ENCODE assay signal across 11 cellular contexts in the genomic region with DNA sequence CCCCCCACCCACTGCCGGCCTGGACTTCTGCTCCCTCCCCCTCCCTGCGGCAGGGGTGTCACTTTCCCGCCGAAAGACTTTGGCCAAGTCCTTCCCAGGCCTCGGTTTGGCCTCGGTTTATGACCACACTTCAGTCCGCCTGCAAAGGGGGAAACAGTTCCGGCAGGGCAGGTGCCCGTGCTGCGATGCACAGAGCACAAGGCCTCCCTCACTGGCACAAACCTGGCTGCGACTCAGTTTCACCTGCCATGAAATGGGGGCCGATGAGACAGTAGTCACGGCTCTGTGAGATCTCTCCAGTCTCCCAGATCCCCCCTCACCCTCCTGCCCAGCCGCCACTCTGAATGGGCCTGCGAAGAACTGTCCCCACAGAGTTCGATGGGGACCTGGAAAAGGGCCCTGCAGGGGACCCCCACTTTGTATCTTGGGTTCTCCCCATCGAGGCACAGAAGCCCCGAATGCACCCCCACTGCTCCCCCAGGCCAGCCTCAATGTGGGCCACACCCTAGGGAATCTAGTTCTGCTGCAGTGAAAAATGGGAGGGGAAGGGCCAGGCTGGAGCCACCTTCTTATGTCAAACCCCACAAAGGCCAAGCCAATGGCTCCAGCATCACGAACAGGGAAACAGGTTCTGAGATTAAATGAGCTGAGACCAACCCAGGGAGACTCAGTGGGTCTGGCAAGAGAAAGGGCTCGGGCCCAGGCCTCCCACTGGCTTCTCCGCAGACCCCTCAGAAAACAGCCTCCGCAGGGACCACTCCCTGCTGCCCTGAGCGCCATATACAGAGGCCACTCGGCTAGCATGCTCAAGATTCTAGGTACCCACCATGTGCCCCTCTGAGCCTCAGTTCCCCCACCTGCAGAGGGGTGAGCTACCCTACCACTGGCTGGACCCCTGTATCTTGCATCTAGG. TPM values are rescaled to one million over a fixed set of nuclear protein-coding genes. Genes with fewer than 3 reads are reported as not detected.
DNase-seq lines count a peak whose midpoint lies in the region; ATAC-seq lines count a peak whose summit lies in the region.
"Had no signal": no experiment of that assay in that cellular context is flagged by ENCODE, and none has a peak within 500 bp of the region (broad histone marks: within the 10 kb centered on the region; RNA-seq: fewer than 3 reads in every experiment).

No MANE protein-coding gene starts in this region.

- peaks cover 5% of the 10 kb centered on the region for H3K4me1 ChIP-seq in mesendoderm (ENCODE audit: control insufficient read depth, low read depth, low read length)

- H3K23ac ChIP-seq in mesendoderm (ENCODE audit: low read length), result no peak overlapping the region

- no peaks in the 10 kb centered on the region for H3K4me1 Mint-ChIP-seq in T-helper 2 cell treated with Interferon-gamma antibody and Interleukin-4, amounts not matched to agents 5 μg/mL and 100 μg/mL, for 36 hours (ENCODE audit: low read depth)
- H3K4me1 Mint-ChIP-seq in activated T-helper 1 cell treated with anti-CD3 and anti-CD28 coated beads, Interleukin-12 subunit alpha, Interleukin-12 subunit beta, Interleukin-2, Interleukin-4 antibody, amounts not matched to agents 30 ng/mL and 10 ng/mL and 1 ng/mL, durations not matched to agents 14 hours and 24 hours and 36 hours (ENCODE audit: low read depth), result no peaks in the 10 kb centered on the region
- H3K4me1 Mint-ChIP-seq in immature natural killer cell, result peaks cover 15 to 19% of the 10 kb centered on the region in 2 donors
- no peaks in the 10 kb centered on the region for H3K4me1 Mint-ChIP-seq in stimulated activated effector memory CD8-positive, alpha-beta T cell treated with anti-CD3 and anti-CD28 coated beads, Interleukin-12 subunit alpha, Interleukin-12 subunit beta, amount 100 ng/mL, for 72 hours

- intact Hi-C loops in activated T-helper 1 cell treated with anti-CD3 and anti-CD28 coated beads, Interleukin-12 subunit alpha, Interleukin-12 subunit beta, Interleukin-2, Interleukin-4 antibody, amounts not matched to agents 30 ng/mL and 10 ng/mL and 1 ng/mL, durations not matched to agents 14 hours and 24 hours and 36 hours (cut with micrococcal nuclease), result loop anchor here (1.0 kb wide), 1 partner anchor 29 kb away; the partner anchor contains the start of gene ARVCF

- H4K8ac ChIP-seq in mesendoderm (ENCODE audit: low read depth, low read length), result no peak overlapping the region

- H3K27me3 ChIP-seq in mesendoderm (ENCODE audit: insufficient read depth, low read length, poor library complexity), result no peaks in the 10 kb centered on the region

- H2BK5ac ChIP-seq in mesendoderm (ENCODE audit: low read length), result no peak overlapping the region

- H3K4ac ChIP-seq in mesendoderm (ENCODE audit: low read depth, low read length), result no peak overlapping the region

- H2BK120ac ChIP-seq in mesendoderm (ENCODE audit: low read depth, low read length), result no peak overlapping the region

- peak overlapping the region; percentile 15 for H3K4me3 Mint-ChIP-seq in T-helper 2 cell treated with Interferon-gamma antibody and Interleukin-4, amounts not matched to agents 5 μg/mL and 100 μg/mL, for 36 hours
- peak overlapping the region; percentile 57 for H3K4me3 Mint-ChIP-seq in activated T-helper 1 cell treated with anti-CD3 and anti-CD28 coated beads, Interleukin-12 subunit alpha, Interleukin-12 subunit beta, Interleukin-2, Interleukin-4 antibody, amounts not matched to agents 30 ng/mL and 10 ng/mL and 1 ng/mL, durations not matched to agents 14 hours and 24 hours and 36 hours
- H3K4me3 Mint-ChIP-seq in immature natural killer cell, result peak overlapping the region; percentile 46 to 68 (median 60)
- H3K4me3 Mint-ChIP-seq in stimulated activated effector memory CD8-positive, alpha-beta T cell treated with anti-CD3 and anti-CD28 coated beads, Interleukin-12 subunit alpha, Interleukin-12 subunit beta, amount 100 ng/mL, for 72 hours, result peak overlapping the region; percentile 41

- H2AK5ac ChIP-seq in mesendoderm (ENCODE audit: low read length), result no peak overlapping the region

- no peak overlapping the region for H3K56ac ChIP-seq in mesendoderm (ENCODE audit: low read length)

- no peak overlapping the region for H3K18ac ChIP-seq in mesendoderm (ENCODE audit: low read length)

- no peaks in the 10 kb centered on the region for H3K36me3 ChIP-seq in mesendoderm (ENCODE audit: control insufficient read depth, insufficient read depth, low read length)
- H3K36me3 ChIP-seq: WERI-Rb-1 had no signal

- no peak overlapping the region for H4K5ac ChIP-seq in mesendoderm (ENCODE audit: low read length)

- no peaks in the 10 kb centered on the region for H3K9me3 Mint-ChIP-seq in T-helper 2 cell treated with Interferon-gamma antibody and Interleukin-4, amounts not matched to agents 5 μg/mL and 100 μg/mL, for 36 hours
- H3K9me3 Mint-ChIP-seq in activated T-helper 1 cell treated with anti-CD3 and anti-CD28 coated beads, Interleukin-12 subunit alpha, Interleukin-12 subunit beta, Interleukin-2, Interleukin-4 antibody, amounts not matched to agents 30 ng/mL and 10 ng/mL and 1 ng/mL, durations not matched to agents 14 hours and 24 hours and 36 hours, result no peaks in the 10 kb centered on the region
- H3K9me3 Mint-ChIP-seq in immature natural killer cell, result no peaks in the 10 kb centered on the region
- no peaks in the 10 kb centered on the region for H3K9me3 Mint-ChIP-seq in stimulated activated effector memory CD8-positive, alpha-beta T cell treated with anti-CD3 and anti-CD28 coated beads, Interleukin-12 subunit alpha, Interleukin-12 subunit beta, amount 100 ng/mL, for 72 hours
- H3K9me3 Mint-ChIP-seq: activated naive CD4-positive, alpha-beta T cell treated with anti-CD3 and anti-CD28 coated beads, Interleukin-2, amount 50 U/mL, for 72 hours had no signal

- H3K27ac ChIP-seq in mesendoderm (ENCODE audit: low read depth, low read length), result no peak overlapping the region

- no peaks in the 10 kb centered on the region for H3K79me2 ChIP-seq in mesendoderm (ENCODE audit: control insufficient read depth, insufficient read depth, low read length)

- no peak overlapping the region for H2BK15ac ChIP-seq in mesendoderm (replicated peaks; ENCODE audit: low read depth)

- H3K79me1 ChIP-seq in mesendoderm (ENCODE audit: low read length), result peaks cover 7% of the 10 kb centered on the region

- no peaks in the 10 kb centered on the region for H3K36me3 Mint-ChIP-seq in T-helper 2 cell treated with Interferon-gamma antibody and Interleukin-4, amounts not matched to agents 5 μg/mL and 100 μg/mL, for 36 hours (ENCODE audit: low read depth)
- no peaks in the 10 kb centered on the region for H3K36me3 Mint-ChIP-seq in activated T-helper 1 cell treated with anti-CD3 and anti-CD28 coated beads, Interleukin-12 subunit alpha, Interleukin-12 subunit beta, Interleukin-2, Interleukin-4 antibody, amounts not matched to agents 30 ng/mL and 10 ng/mL and 1 ng/mL, durations not matched to agents 14 hours and 24 hours and 36 hours (ENCODE audit: low read depth)
- no peaks in the 10 kb centered on the region for H3K36me3 Mint-ChIP-seq in immature natural killer cell
- H3K36me3 Mint-ChIP-seq in stimulated activated effector memory CD8-positive, alpha-beta T cell treated with anti-CD3 and anti-CD28 coated beads, Interleukin-12 subunit alpha, Interleukin-12 subunit beta, amount 100 ng/mL, for 72 hours, result no peaks in the 10 kb centered on the region
- H3K36me3 Mint-ChIP-seq: activated naive CD4-positive, alpha-beta T cell treated with anti-CD3 and anti-CD28 coated beads, Interleukin-2, amount 50 U/mL, for 72 hours had no signal

- no peak for ATAC-seq in stimulated activated effector memory CD8-positive, alpha-beta T cell treated with anti-CD3 and anti-CD28 coated beads, Interleukin-12 subunit alpha, Interleukin-12 subunit beta, amount 100 ng/mL, for 72 hours

- no CpG with 5 or more reads among the region's 24 CpGs for WGBS in mesendoderm (ENCODE audit: extremely low coverage, insufficient coverage, low lambda C conversion rate)

- DNase-seq in T-helper 2 cell treated with Interferon-gamma antibody and Interleukin-4, amounts not matched to agents 5 μg/mL and 100 μg/mL, for 36 hours (ENCODE audit: low spot score), result no peak
- DNase-seq in T-helper 2 cell (no peak), immature natural killer cell (no peak), NCI-H345 treated with DMSO at 0.1 percent for 48 hours (lab: John Stamatoyannopoulos, UW; ENCODE audit: unreplicated experiment) (no peak), NCI-H1436 (lab: John Stamatoyannopoulos, UW) (no peak), mesendoderm (no peak)
- DNase-seq in activated T-helper 1 cell treated with anti-CD3 and anti-CD28 coated beads, Interleukin-12 subunit alpha, Interleukin-12 subunit beta, Interleukin-2, Interleukin-4 antibody, amounts not matched to agents 30 ng/mL and 10 ng/mL and 1 ng/mL, durations not matched to agents 14 hours and 24 hours and 36 hours (ENCODE audit: low spot score), result no peak
- DNase-seq in stimulated activated effector memory CD8-positive, alpha-beta T cell treated with anti-CD3 and anti-CD28 coated beads, Interleukin-12 subunit alpha, Interleukin-12 subunit beta, amount 100 ng/mL, for 72 hours (ENCODE audit: low spot score in 2 of 2), result no peak
- DNase-seq: GF-D8 had no signal

- H3K9ac ChIP-seq in mesendoderm (ENCODE audit: low read length), result no peak overlapping the region

- H3K27ac Mint-ChIP-seq in T-helper 2 cell treated with Interferon-gamma antibody and Interleukin-4, amounts not matched to agents 5 μg/mL and 100 μg/mL, for 36 hours, result no peak overlapping the region
- H3K27ac Mint-ChIP-seq in activated T-helper 1 cell treated with anti-CD3 and anti-CD28 coated beads, Interleukin-12 subunit alpha, Interleukin-12 subunit beta, Interleukin-2, Interleukin-4 antibody, amounts not matched to agents 30 ng/mL and 10 ng/mL and 1 ng/mL, durations not matched to agents 14 hours and 24 hours and 36 hours, result no peak overlapping the region
- peak overlapping the region in 1 of 6 donors; percentile 35 for H3K27ac Mint-ChIP-seq in immature natural killer cell
- H3K27ac Mint-ChIP-seq in stimulated activated effector memory CD8-positive, alpha-beta T cell treated with anti-CD3 and anti-CD28 coated beads, Interleukin-12 subunit alpha, Interleukin-12 subunit beta, amount 100 ng/mL, for 72 hours, result no peak overlapping the region
- H3K27ac Mint-ChIP-seq: activated naive CD4-positive, alpha-beta T cell treated with anti-CD3 and anti-CD28 coated beads, Interleukin-2, amount 50 U/mL, for 72 hours had no signal

- peaks cover 5% of the 10 kb centered on the region for H3K27me3 Mint-ChIP-seq in T-helper 2 cell treated with Interferon-gamma antibody and Interleukin-4, amounts not matched to agents 5 μg/mL and 100 μg/mL, for 36 hours (ENCODE audit: low read depth)
- peaks cover 8% of the 10 kb centered on the region for H3K27me3 Mint-ChIP-seq in activated T-helper 1 cell treated with anti-CD3 and anti-CD28 coated beads, Interleukin-12 subunit alpha, Interleukin-12 subunit beta, Interleukin-2, Interleukin-4 antibody, amounts not matched to agents 30 ng/mL and 10 ng/mL and 1 ng/mL, durations not matched to agents 14 hours and 24 hours and 36 hours (ENCODE audit: insufficient read depth)
- H3K27me3 Mint-ChIP-seq in immature natural killer cell (ENCODE audit: low read depth in 3 of 3), result peaks cover 0 to 5% (median 1%) of the 10 kb centered on the region in 3 donors

- H3K4me3 ChIP-seq in mesendoderm (ENCODE audit: low read length), result no peak overlapping the region

- H3K4me2 ChIP-seq in mesendoderm (ENCODE audit: low read length), result no peak overlapping the region

RNA-seq across cellular contexts. Expression of gene ARVCF, which starts 29.0 kb away (rescaled TPM):
- total RNA-seq in activated T-helper 1 cell treated with anti-CD3 and anti-CD28 coated beads, Interleukin-12 subunit alpha, Interleukin-12 subunit beta, Interleukin-2, Interleukin-4 antibody, amounts not matched to agents 30 ng/mL and 10 ng/mL and 1 ng/mL, durations not matched to agents 14 hours and 24 hours and 36 hours, result 2.4 and 3.1 TPM in 2 replicates
- 10 to 100 TPM in 1 of 3 donors, 1 to 10 TPM in 2; 5.3 to 15.9 (median 5.3) TPM for polyA plus RNA-seq in immature natural killer cell
- 9.4 TPM for polyA plus RNA-seq in mesendoderm (2013, experiment 1 of 2)
- 9.6 TPM for polyA plus RNA-seq in mesendoderm (2013, experiment 2 of 2)

RNA-seq across cellular contexts. Expression of gene TANGO2, which starts 33.3 kb away (rescaled TPM):
- total RNA-seq in activated T-helper 1 cell treated with anti-CD3 and anti-CD28 coated beads, Interleukin-12 subunit alpha, Interleukin-12 subunit beta, Interleukin-2, Interleukin-4 antibody, amounts not matched to agents 30 ng/mL and 10 ng/mL and 1 ng/mL, durations not matched to agents 14 hours and 24 hours and 36 hours, result 29.2 and 30.0 TPM in 2 replicates
- polyA plus RNA-seq in immature natural killer cell, result 10 to 100 TPM; 43.3 to 68.6 (median 56.6) TPM
- 5.3 TPM for polyA plus RNA-seq in mesendoderm (2013, experiment 1 of 2)
- polyA plus RNA-seq in mesendoderm (2013, experiment 2 of 2), result 4.2 TPM

RNA-seq across cellular contexts. Expression of gene TXNRD2, which starts 46.0 kb away (rescaled TPM):
- total RNA-seq in activated T-helper 1 cell treated with anti-CD3 and anti-CD28 coated beads, Interleukin-12 subunit alpha, Interleukin-12 subunit beta, Interleukin-2, Interleukin-4 antibody, amounts not matched to agents 30 ng/mL and 10 ng/mL and 1 ng/mL, durations not matched to agents 14 hours and 24 hours and 36 hours, result 19.0 and 20.0 TPM in 2 replicates
- 10 to 100 TPM; 11.0 to 17.1 (median 15.5) TPM for polyA plus RNA-seq in immature natural killer cell
- 20.1 TPM for polyA plus RNA-seq in mesendoderm (2013, experiment 1 of 2)
- polyA plus RNA-seq in mesendoderm (2013, experiment 2 of 2), result 22.6 TPM

RNA-seq across cellular contexts. Expression of gene COMT, which starts 46.1 kb away (rescaled TPM):
- 99.4 and 112 TPM in 2 replicates for total RNA-seq in activated T-helper 1 cell treated with anti-CD3 and anti-CD28 coated beads, Interleukin-12 subunit alpha, Interleukin-12 subunit beta, Interleukin-2, Interleukin-4 antibody, amounts not matched to agents 30 ng/mL and 10 ng/mL and 1 ng/mL, durations not matched to agents 14 hours and 24 hours and 36 hours
- 100 to 1,000 TPM; 130 to 167 (median 155) TPM for polyA plus RNA-seq in immature natural killer cell
- polyA plus RNA-seq in mesendoderm (2013, experiment 1 of 2), result 11.0 TPM
- 10.7 TPM for polyA plus RNA-seq in mesendoderm (2013, experiment 2 of 2)
